ENCODE assay signal across 26 cellular contexts in genomic region chr9:2630158-2630557, GRCh38. TPM values are rescaled to one million over a fixed set of nuclear protein-coding genes. Genes with fewer than 3 reads are reported as not detected.
DNase-seq lines count a peak whose midpoint lies in the region; ATAC-seq and TF ChIP-seq lines count a peak whose summit lies in the region.
"Had no signal": no experiment of that assay in that cellular context is flagged by ENCODE, and none has a peak within 500 bp of the region (broad histone marks: within the 10 kb centered on the region; RNA-seq: fewer than 3 reads in every experiment).

No MANE protein-coding gene starts in this region.

- in situ Hi-C loops in IMR-90 (cut with MboI; ENCODE audit: low sequenced_read_pairs) = no loop called here

- no peak overlapping the region for H3K14ac ChIP-seq in IMR-90 (replicated peaks; ENCODE audit: low read depth, low read length)

- no peak overlapping the region for H3K18ac ChIP-seq in IMR-90 (ENCODE audit: low read depth, low read length)

- peaks cover 19% of the 10 kb centered on the region; the same call in 1 of the 2 replicates for H4K20me1 ChIP-seq in IMR-90 (ENCODE audit: insufficient read depth, low read length)

- H3K9me3 ChIP-seq in IMR-90 (ENCODE audit: control insufficient read depth, insufficient read depth, low read length) = no peaks in the 10 kb centered on the region
- H3K9me3 ChIP-seq in lower lobe of right lung = no peaks in the 10 kb centered on the region
- no peaks in the 10 kb centered on the region for H3K9me3 ChIP-seq in stomach

- dilution Hi-C loops in IMR-90 (cut with HindIII; ENCODE audit: low sequenced_read_pairs, unreplicated experiment) = no loop called here

- H2BK120ac ChIP-seq in IMR-90 (ENCODE audit: low read depth, low read length) = no peak overlapping the region

- H2AFZ ChIP-seq in IMR-90 (replicated peaks; ENCODE audit: low read length, poor library complexity) = no peak overlapping the region
- H2AFZ ChIP-seq: GM23338 had no signal

- CTCF ChIA-PET in IMR-90 (lab: Yijun Ruan, JAX) = interaction anchor here (1.3 kb wide), 1 partner anchor 98 kb away, joined by 3 read pairs; no protein-coding TSS in a partner anchor

- no peak overlapping the region for H4K5ac ChIP-seq in IMR-90 (ENCODE audit: low read depth, low read length)

- no peak overlapping the region for H3K56ac ChIP-seq in IMR-90 (ENCODE audit: extremely low read depth, insufficient read depth, low read length)

- H3K27me3 ChIP-seq in IMR-90 (ENCODE audit: control insufficient read depth, insufficient read depth, low read length) (no peaks in the 10 kb centered on the region), lower lobe of right lung (ENCODE audit: low read depth) (no peaks in the 10 kb centered on the region), stomach (no peaks in the 10 kb centered on the region)

- no peak overlapping the region for H4K91ac ChIP-seq in IMR-90 (ENCODE audit: insufficient read depth, low read depth, low read length)

- no peak for TF ChIP-seq RAD21 in IMR-90 (IDR thresholded peaks at IDR 0.05; ENCODE audit: low read length)

- H3K79me1 ChIP-seq in IMR-90 (ENCODE audit: low read depth in 1 of 2, low read length in 2 of 2) = peaks cover 10 to 50% of the 10 kb centered on the region in 2 experiments

- no peak overlapping the region for H3K4ac ChIP-seq in IMR-90 (ENCODE audit: low read depth, low read length)

- H3K4me2 ChIP-seq in IMR-90 (ENCODE audit: low read depth, low read length) = no peak overlapping the region
- H3K4me2 ChIP-seq: GM23338 had no signal

- H3K9ac ChIP-seq in IMR-90 (ENCODE audit: low read depth, low read length) = no peak overlapping the region

- H3K4me1 ChIP-seq in IMR-90 (ENCODE audit: control insufficient read depth, insufficient read depth, low read length) (no peaks in the 10 kb centered on the region; the same call in 1 of the 2 replicates), lower lobe of right lung (peaks cover 14% of the 10 kb centered on the region), stomach (peaks cover 0 to 54% (median 23%) of the 10 kb centered on the region in 4 donors)

- H3K27ac ChIP-seq in IMR-90 (ENCODE audit: insufficient read depth, low read length) (no peak overlapping the region), lower lobe of right lung (no peak overlapping the region), stomach (peak overlapping the region in 4 of 5 donors; percentile 27 to 44 (median 38))
- H3K27ac ChIP-seq: HL-60 had no signal

- no peak for ATAC-seq in IMR-90 (ENCODE audit: low read depth)
- ATAC-seq in Right ventricle myocardium superior (ENCODE audit: poor library complexity) = peak; percentile 49
- peak; percentile 44 to 75 for ATAC-seq in lower lobe of right lung
- no peak for ATAC-seq in GM19395 (IDR thresholded peaks at IDR 0.05; ENCODE audit: unreplicated experiment)
- no peak for ATAC-seq in HG03025 (IDR thresholded peaks at IDR 0.05; ENCODE audit: low FRiP score, unreplicated experiment)
- ATAC-seq: GM23338, PC-3, sciatic nerve had no signal

- H2BK15ac ChIP-seq in IMR-90 (ENCODE audit: low read depth, low read length) = no peak overlapping the region

- H3K36me3 ChIP-seq in IMR-90 (ENCODE audit: control insufficient read depth, insufficient read depth, low read length) = no peaks in the 10 kb centered on the region
- no peaks in the 10 kb centered on the region for H3K36me3 ChIP-seq in lower lobe of right lung
- H3K36me3 ChIP-seq in stomach = no peaks in the 10 kb centered on the region

- intact Hi-C loops in IMR-90 (cut with micrococcal nuclease) = no loop called here
- intact Hi-C loops in Right ventricle myocardium superior (cut with DNase I) = no loop called here
- intact Hi-C loops in lower lobe of right lung (cut with DNase I) = no loop called here
- intact Hi-C loops in stomach (cut with DNase I; ENCODE audit: low total_unique reads) = no loop called here

- no peak overlapping the region for H2BK20ac ChIP-seq in IMR-90 (ENCODE audit: low read depth, low read length)

- WGBS in IMR-90 (ENCODE audit: extremely low coverage in 2 of 2, insufficient read length in 1 of 2), 2 experiments = no CpG with 5 or more reads among the region's 2 CpGs
- WGBS in stomach, 5 donors = 58 to 88% (median 77%) methylated on average over 2 of the region's 2 CpGs

- TF ChIP-seq POLR2A in IMR-90 (IDR thresholded peaks at IDR 0.05; ENCODE audit: low read depth, low read length) (no peak), stomach (IDR thresholded peaks at IDR 0.05) (no peak)

- DNase-seq in IMR-90 (no peak), Right ventricle myocardium superior (no peak), lower lobe of right lung (no peak), stomach (no peak), NCI-H1048 (lab: John Stamatoyannopoulos, UW) (no peak), DMS53 (lab: John Stamatoyannopoulos, UW) (no peak)
- DNase-seq: ACHN; activated CD4-positive, alpha-beta T cell treated with anti-CD3 and anti-CD28 coated beads, Interleukin-2, amount 50 U/mL, for 48 hours; activated CD4-positive, CD25-positive, alpha-beta regulatory T cell treated with anti-CD3 and anti-CD28 coated beads, Interleukin-2, amount 50 U/mL, for 72 hours; activated naive CD4-positive, alpha-beta T cell treated with Interleukin-2 at 50 U/mL for 16 hours; CD4-positive, alpha-beta memory T cell; hippocampal formation; Karpas-422; NCI-H1436; NCI-H2081; NCI-H2227 treated with DMSO at 0.1 percent for 48 hours; NCI-H526 treated with DMSO at 0.1 percent for 48 hours; PC-3; SHP77; stimulated activated CD4-positive, alpha-beta T cell treated with anti-CD3 and anti-CD28 coated beads, Interleukin-4, amount 100 ng/mL, for 24 hours had no signal

- no peak overlapping the region for H2BK5ac ChIP-seq in IMR-90 (ENCODE audit: low read depth, low read length, poor library complexity, severe bottlenecking)

- no peak overlapping the region for H2AK9ac ChIP-seq in IMR-90 (replicated peaks; ENCODE audit: low read depth, low read length, poor library complexity)

- no peaks in the 10 kb centered on the region for H3K9me1 ChIP-seq in IMR-90 (ENCODE audit: insufficient read depth, low read length)

- no peak overlapping the region for H4K8ac ChIP-seq in IMR-90 (ENCODE audit: low read depth in 2 of 2, low read length in 2 of 2)

- no peak for TF ChIP-seq CTCF in IMR-90 (conservative IDR thresholded peaks at IDR 0.05; ENCODE audit: low read depth, low read length)
- no peak for TF ChIP-seq CTCF in lower lobe of right lung (IDR thresholded peaks at IDR 0.05)
- TF ChIP-seq CTCF in stomach (IDR thresholded peaks at IDR 0.05) = no peak

- BruUV-seq in IMR-90 (replicated peaks; lab: Mats Ljungman, UMichigan) = no TSS peak

- H3K4me3 ChIP-seq in IMR-90 (ENCODE audit: insufficient read depth, low read depth, low read length) (no peak overlapping the region), lower lobe of right lung (no peak overlapping the region), stomach (no peak overlapping the region)
- H3K4me3 ChIP-seq: GM23338 had no signal

- no peak overlapping the region for H3K23ac ChIP-seq in IMR-90 (ENCODE audit: low read depth, low read length)

- POLR2A ChIA-PET in IMR-90 (lab: Charles Lee; ENCODE audit: unreplicated experiment) = no interaction called here

- TF ChIP-seq EP300 in stomach (IDR thresholded peaks at IDR 0.05) = no peak

- no peak overlapping the region for H2AK5ac ChIP-seq in IMR-90 (ENCODE audit: low read depth, low read length)

TF ChIP-seq in IMR-90, 13 proteins besides CTCF, POLR2A, EP300 and RAD21:
- peak; percentile 96 for TF ChIP-seq MAFK (IDR thresholded peaks at IDR 0.05; ENCODE audit: low read depth, low read length)
- TF ChIP-seq, protein P1, sequence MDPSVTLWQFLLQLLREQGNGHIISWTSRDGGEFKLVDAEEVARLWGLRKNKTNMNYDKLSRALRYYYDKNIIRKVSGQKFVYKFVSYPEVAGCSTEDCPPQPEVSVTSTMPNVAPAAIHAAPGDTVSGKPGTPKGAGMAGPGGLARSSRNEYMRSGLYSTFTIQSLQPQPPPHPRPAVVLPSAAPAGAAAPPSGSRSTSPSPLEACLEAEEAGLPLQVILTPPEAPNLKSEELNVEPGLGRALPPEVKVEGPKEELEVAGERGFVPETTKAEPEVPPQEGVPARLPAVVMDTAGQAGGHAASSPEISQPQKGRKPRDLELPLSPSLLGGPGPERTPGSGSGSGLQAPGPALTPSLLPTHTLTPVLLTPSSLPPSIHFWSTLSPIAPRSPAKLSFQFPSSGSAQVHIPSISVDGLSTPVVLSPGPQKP (IDR thresholded peaks at IDR 0.05; ENCODE audit: borderline replicate concordance, low read depth, low read length) = no peak

RNA-seq across cellular contexts. Expression of gene VLDLR, which starts 8.6 kb away (rescaled TPM):
- total RNA-seq in IMR-90 (2012; rRNA removed) = 8.3 and 9.0 TPM in 2 replicates
- 8.3 and 10.2 TPM in 2 replicates for polyA plus RNA-seq in IMR-90 (2012; rRNA removed)
- 4.2 and 5.7 TPM in 2 replicates for polyA plus RNA-seq in IMR-90 (2012; cell fraction: cytosol; rRNA removed)
- polyA plus RNA-seq in IMR-90 (2012; cell fraction: nucleus; rRNA removed; ENCODE audit: low replicate concordance) = 5.6 and 17.1 TPM in 2 replicates
- total RNA-seq in Right ventricle myocardium superior = 121 TPM
- total RNA-seq in lower lobe of right lung = 16.3 TPM
- 100 to 1,000 TPM in 1 of 5 donors, 10 to 100 TPM in 2, 1 to 10 TPM in 2; 3.2 to 110 (median 21.3) TPM for total RNA-seq in stomach
- 1 to 10 TPM; 2.1 to 7.0 (median 2.8) TPM for polyA plus RNA-seq in stomach
- total RNA-seq: B cell had no signal

Comparison
In these comparisons a context has a peak if more than half of its experiments do, and no peak if none do; other contexts are left out.
1. ATAC-seq: peak in Right ventricle myocardium superior (single experiment) and lower lobe of right lung (2 of 2); none in IMR-90 (single experiment), GM19395 (single experiment) and HG03025 (single experiment).
2. H3K27ac ChIP-seq: peak in stomach (4 of 5); none in IMR-90 (single experiment) and lower lobe of right lung (single experiment).